Comparison of ENCODE assay signal across 9 cellular contexts in the genomic region with DNA sequence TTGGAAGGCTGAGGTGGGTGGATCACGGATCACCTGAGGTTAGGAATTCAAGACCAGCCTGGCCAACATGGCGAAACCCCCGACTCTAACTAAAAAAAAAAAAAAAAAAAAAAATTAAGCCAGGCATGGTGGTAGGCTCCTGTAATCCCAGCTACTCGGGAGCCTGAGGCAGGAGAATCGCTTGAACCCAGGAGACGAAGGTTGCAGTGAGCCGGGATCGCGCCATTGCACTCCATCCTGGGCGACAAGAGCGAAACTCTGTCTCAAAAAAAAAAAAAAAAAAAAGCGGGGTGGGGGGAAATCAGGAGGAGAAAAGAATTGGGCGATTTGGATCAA. TPM values are rescaled to one million over a fixed set of nuclear protein-coding genes. Genes with fewer than 3 reads are reported as not detected.
DNase-seq lines count a peak whose midpoint lies in the region; ATAC-seq and TF ChIP-seq lines count a peak whose summit lies in the region.
"Not testable (repeated sequence)": the region's sequence is repeated elsewhere in the genome, so short reads cannot be mapped to it uniquely, and the experiment has no call there.
"Had no signal": no experiment of that assay in that cellular context is flagged by ENCODE, and none has a peak within 500 bp of the region (broad histone marks: within the 10 kb centered on the region; RNA-seq: fewer than 3 reads in every experiment).

No MANE protein-coding gene starts in this region.

- not testable (repeated sequence) for H3K27me3 ChIP-seq in HUES48 (ENCODE audit: control insufficient read depth, insufficient read depth, low read length); adrenal gland; hepatocyte

- H2AFZ ChIP-seq in hepatocyte, result not testable (repeated sequence)

- intact Hi-C loops in adrenal gland (cut with DNase I), result not testable (repeated sequence)

- H3K36me3 Mint-ChIP-seq in nephron (ENCODE audit: low read depth), result not testable (repeated sequence)

- ATAC-seq in stimulated activated naive CD8-positive, alpha-beta T cell treated with anti-CD3 and anti-CD28 coated beads, Interleukin-15, amount 100 ng/mL, for 72 hours, result not testable (repeated sequence)

- H3K27ac Mint-ChIP-seq in nephron, result peak overlapping the region; percentile 90 to 97 (median 95)
- peak overlapping the region in 1 of 2 donors; percentile 29 for H3K27ac Mint-ChIP-seq in stimulated activated naive CD8-positive, alpha-beta T cell treated with anti-CD3 and anti-CD28 coated beads, Interleukin-15, amount 100 ng/mL, for 72 hours

- not testable (repeated sequence) for DNase-seq in adrenal gland; epithelial cell of esophagus (ENCODE audit: low read depth); hepatocyte (ENCODE audit: low spot score); stimulated activated naive CD8-positive, alpha-beta T cell treated with anti-CD3 and anti-CD28 coated beads, Interleukin-15, amount 100 ng/mL, for 72 hours

- 25 to 34% (median 31%) methylated on average over 12 to 13 of the region's 13 CpGs for WGBS in adrenal gland, 4 donors
- 23% methylated on average over 11 of the region's 13 CpGs for WGBS in hepatocyte (ENCODE audit: low lambda C conversion rate, missing lambda C conversion rate)

- peak overlapping the region; percentile 37 for H3K4me3 ChIP-seq in HUES48 (ENCODE audit: low read depth, low read length)
- peak overlapping the region; percentile 25 for H3K4me3 ChIP-seq in WI38 (ENCODE audit: low read depth, low read length)
- peak overlapping the region in 1 of 4 donors; percentile 42 for H3K4me3 ChIP-seq in adrenal gland
- H3K4me3 ChIP-seq in epithelial cell of esophagus (ENCODE audit: low read length), result peak overlapping the region; percentile 28
- not testable (repeated sequence) for H3K4me3 ChIP-seq in hepatocyte

- not testable (repeated sequence) for H3K9me3 ChIP-seq in HUES48 (ENCODE audit: control insufficient read depth, insufficient read depth, low read length); adrenal gland (replicated peaks in 1 of 3); hepatocyte (ENCODE audit: low read depth)

- H3K9me3 Mint-ChIP-seq in nephron; stimulated activated naive CD8-positive, alpha-beta T cell treated with anti-CD3 and anti-CD28 coated beads, Interleukin-15, amount 100 ng/mL, for 72 hours: not testable (repeated sequence)

- H3K36me3 ChIP-seq in HUES48 (ENCODE audit: control insufficient read depth, insufficient read depth, low read length); adrenal gland (replicated peaks in 1 of 2); hepatocyte (replicated peaks; ENCODE audit: insufficient read depth, low read depth): not testable (repeated sequence)

- TF ChIP-seq POLR2A in adrenal gland (IDR thresholded peaks at IDR 0.05), result not testable (repeated sequence)

- peak overlapping the region; percentile 66 for H3K9ac ChIP-seq in HUES48 (ENCODE audit: low read depth, low read length)

- H3K27ac ChIP-seq in 22Rv1 (peak overlapping the region; percentile 97), HUES48 (ENCODE audit: low read depth, low read length) (peak overlapping the region; percentile 92), adrenal gland (peak overlapping the region; percentile 62 to 92 (median 80)), hepatocyte (peak overlapping the region; percentile 87)

- H4K20me1 ChIP-seq in hepatocyte (ENCODE audit: insufficient read depth, poor library complexity, severe bottlenecking), result not testable (repeated sequence)

- peaks cover 57% of the 10 kb centered on the region for H3K4me1 Mint-ChIP-seq in nephron
- peaks cover 42% of the 10 kb centered on the region for H3K4me1 Mint-ChIP-seq in stimulated activated naive CD8-positive, alpha-beta T cell treated with anti-CD3 and anti-CD28 coated beads, Interleukin-15, amount 100 ng/mL, for 72 hours

- peak overlapping the region; percentile 59 to 80 (median 66) for H3K4me3 Mint-ChIP-seq in nephron
- peak overlapping the region; percentile 53 to 62 for H3K4me3 Mint-ChIP-seq in stimulated activated naive CD8-positive, alpha-beta T cell treated with anti-CD3 and anti-CD28 coated beads, Interleukin-15, amount 100 ng/mL, for 72 hours

- H3K27me3 Mint-ChIP-seq in nephron (ENCODE audit: low read depth); stimulated activated naive CD8-positive, alpha-beta T cell treated with anti-CD3 and anti-CD28 coated beads, Interleukin-15, amount 100 ng/mL, for 72 hours: not testable (repeated sequence)

- peaks cover 23% of the 10 kb centered on the region for H3K79me2 ChIP-seq in hepatocyte

- peak overlapping the region; percentile 90 for H3K4me2 ChIP-seq in hepatocyte

- H3K4me1 ChIP-seq in HUES48 (ENCODE audit: control insufficient read depth, insufficient read depth, low read length), result peaks cover 32% of the 10 kb centered on the region
- peaks cover 33 to 52% of the 10 kb centered on the region in 2 donors for H3K4me1 ChIP-seq in adrenal gland (replicated peaks in 1 of 2)
- H3K4me1 ChIP-seq in hepatocyte (ENCODE audit: insufficient read depth), result peaks cover 28% of the 10 kb centered on the region

- TF ChIP-seq CTCF in 22Rv1 (IDR thresholded peaks at IDR 0.05); WI38 (IDR thresholded peaks at IDR 0.05; ENCODE audit: low read depth, low read length); adrenal gland (IDR thresholded peaks at IDR 0.05); epithelial cell of esophagus (IDR thresholded peaks at IDR 0.05; ENCODE audit: insufficient read depth, low read depth, low read length, missing control alignments); hepatocyte (IDR thresholded peaks at IDR 0.05; ENCODE audit: poor library complexity); nephron (IDR thresholded peaks at IDR 0.05; ENCODE audit: unreplicated experiment in 3 of 3): not testable (repeated sequence)

- H3K9me2 ChIP-seq in hepatocyte (replicated peaks; ENCODE audit: insufficient read depth), result not testable (repeated sequence)

RNA-seq across cellular contexts. Expression of gene MTMR11, which starts 2.0 kb away (rescaled TPM):
- 10 to 100 TPM; 21.6 to 70.6 (median 40.2) TPM for total RNA-seq in adrenal gland
- polyA plus RNA-seq in adrenal gland, result 10 to 100 TPM; 52.6 to 70.0 (median 60.2) TPM
- total RNA-seq in hepatocyte, result 34.8 and 37.0 TPM in 2 replicates
- 34.0 and 40.2 TPM in 2 replicates for polyA plus RNA-seq in hepatocyte

RNA-seq across cellular contexts. Expression of gene SF3B4, which starts 11.0 kb away (rescaled TPM):
- total RNA-seq in adrenal gland (10 to 100 TPM; 10.2 to 59.3 (median 35.5) TPM), hepatocyte (16.8 and 23.3 TPM in 2 replicates)
- polyA plus RNA-seq in adrenal gland (10 to 100 TPM; 41.0 to 83.6 (median 57.5) TPM), hepatocyte (58.6 and 68.0 TPM in 2 replicates)

RNA-seq across cellular contexts. Expression of gene SV2A, which starts 21.0 kb away (rescaled TPM):
- total RNA-seq in adrenal gland, result 10 to 100 TPM in 4 of 8 donors, 1 to 10 TPM in 4; 2.8 to 31.8 (median 9.1) TPM
- polyA plus RNA-seq in adrenal gland, result 10 to 100 TPM; 11.1 to 24.1 (median 12.8) TPM
- 4.5 and 5.0 TPM in 2 replicates for total RNA-seq in hepatocyte
- 5.5 and 8.9 TPM in 2 replicates for polyA plus RNA-seq in hepatocyte
- total RNA-seq: HT-29 had no signal

RNA-seq across cellular contexts. Expression of gene BOLA1, which starts 39.3 kb away (rescaled TPM):
- total RNA-seq in adrenal gland, result 10 to 100 TPM; 12.3 to 63.8 (median 31.9) TPM
- 10 to 100 TPM; 12.2 to 50.2 (median 41.0) TPM for polyA plus RNA-seq in adrenal gland
- total RNA-seq in hepatocyte, result 8.5 and 16.1 TPM in 2 replicates
- 19.0 and 20.6 TPM in 2 replicates for polyA plus RNA-seq in hepatocyte
